9 cellular contexts compared by ENCODE assay signal in the genomic region with DNA sequence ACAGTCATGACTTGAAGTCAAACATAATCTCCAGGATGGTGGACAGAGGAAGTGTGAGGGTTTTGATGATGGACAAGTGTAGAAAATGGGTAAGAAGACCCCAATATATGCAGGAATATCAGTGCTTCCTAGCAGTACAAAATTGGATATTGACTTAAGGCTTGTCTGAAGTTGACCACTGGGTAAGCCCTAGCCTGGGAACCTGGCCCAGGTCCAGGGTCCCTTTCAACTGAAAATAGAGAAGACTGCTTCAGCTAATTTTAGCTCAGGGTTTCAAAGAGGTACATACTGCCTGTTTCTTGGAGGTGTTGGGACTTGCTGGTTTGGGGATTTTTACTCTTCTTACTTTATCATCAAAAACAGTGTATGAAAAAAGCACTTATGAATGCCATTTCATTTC. TPM values are rescaled to one million over a fixed set of nuclear protein-coding genes. Genes with fewer than 3 reads are reported as not detected.
DNase-seq lines count a peak whose midpoint lies in the region; ATAC-seq and TF ChIP-seq lines count a peak whose summit lies in the region.
"Had no signal": no experiment of that assay in that cellular context is flagged by ENCODE, and none has a peak within 500 bp of the region (broad histone marks: within the 10 kb centered on the region; RNA-seq: fewer than 3 reads in every experiment).

No MANE protein-coding gene starts in this region.

- TF ChIP-seq POLR2A in esophagus muscularis mucosa (IDR thresholded peaks at IDR 0.05; ENCODE audit: low read depth) = no peak
- TF ChIP-seq POLR2A in transverse colon (IDR thresholded peaks at IDR 0.05) = no peak

- H3K27me3 Mint-ChIP-seq in activated naive CD4-positive, alpha-beta T cell treated with anti-CD3 and anti-CD28 coated beads, Interleukin-2, amount 10 ng/mL, durations not matched to agents 7 days and 5 days = peaks cover 3% of the 10 kb centered on the region

- peak overlapping the region; percentile 50 for H3K27ac Mint-ChIP-seq in activated naive CD4-positive, alpha-beta T cell treated with anti-CD3 and anti-CD28 coated beads, Interleukin-2, amount 10 ng/mL, durations not matched to agents 7 days and 5 days

- peak overlapping the region in 1 of 4 donors; percentile 4 for H3K4me3 ChIP-seq in esophagus muscularis mucosa
- H3K4me3 ChIP-seq in transverse colon = no peak overlapping the region
- H3K4me3 ChIP-seq in upper lobe of right lung = no peak overlapping the region
- H3K4me3 ChIP-seq: mucosa of descending colon had no signal

- H3K36me3 ChIP-seq in esophagus muscularis mucosa (peaks cover 0 to 2% (median 0%) of the 10 kb centered on the region in 4 donors), transverse colon (no peaks in the 10 kb centered on the region), upper lobe of right lung (peaks cover 3% of the 10 kb centered on the region)

- H3K27ac ChIP-seq in esophagus muscularis mucosa (replicated peaks in 1 of 4) = peak overlapping the region; percentile 94 to 100 (median 100)
- peak overlapping the region; percentile 36 to 61 (median 46) for H3K27ac ChIP-seq in transverse colon
- no peak overlapping the region for H3K27ac ChIP-seq in upper lobe of right lung

- no peak for TF ChIP-seq CTCF in esophagus muscularis mucosa (IDR thresholded peaks at IDR 0.05)
- no peak for TF ChIP-seq CTCF in transverse colon (IDR thresholded peaks at IDR 0.05)
- no peak for TF ChIP-seq CTCF in upper lobe of right lung (IDR thresholded peaks at IDR 0.05)

- no peaks in the 10 kb centered on the region for H3K27me3 ChIP-seq in esophagus muscularis mucosa
- H3K27me3 ChIP-seq in transverse colon = no peaks in the 10 kb centered on the region
- H3K27me3 ChIP-seq in upper lobe of right lung = no peaks in the 10 kb centered on the region

- ATAC-seq in upper lobe of right lung (no peak), GM19023 (IDR thresholded peaks at IDR 0.05; ENCODE audit: unreplicated experiment) (no peak)
- ATAC-seq: mucosa of descending colon had no signal

- peaks cover 33% of the 10 kb centered on the region for H3K4me1 Mint-ChIP-seq in activated naive CD4-positive, alpha-beta T cell treated with anti-CD3 and anti-CD28 coated beads, Interleukin-2, amount 10 ng/mL, durations not matched to agents 7 days and 5 days

- no peak for DNase-seq in activated naive CD4-positive, alpha-beta T cell treated with anti-CD3 and anti-CD28 coated beads, Interleukin-2, amount 10 ng/mL, durations not matched to agents 7 days and 5 days
- DNase-seq in activated naive CD4-positive, alpha-beta T cell treated with anti-CD3 and anti-CD28 coated beads, Interleukin-2, amount 50 U/mL, for 16 hours = no peak
- peak; percentile 53 for DNase-seq in HuH-7 (ENCODE audit: low spot score)
- DNase-seq in esophagus muscularis mucosa (ENCODE audit: extremely low spot score) = no peak
- DNase-seq in transverse colon = peak; percentile 56
- no peak for DNase-seq in GM03348 (ENCODE audit: low spot score)
- DNase-seq in upper lobe of right lung = no peak

- H3K4me1 ChIP-seq in esophagus muscularis mucosa (peaks cover 81 to 86% (median 85%) of the 10 kb centered on the region in 4 donors), transverse colon (peaks cover 8 to 79% (median 46%) of the 10 kb centered on the region in 4 donors), upper lobe of right lung (peaks cover 63% of the 10 kb centered on the region)

- peak overlapping the region; percentile 56 for H3K4me3 Mint-ChIP-seq in activated naive CD4-positive, alpha-beta T cell treated with anti-CD3 and anti-CD28 coated beads, Interleukin-2, amount 10 ng/mL, durations not matched to agents 7 days and 5 days

- intact Hi-C loops in esophagus muscularis mucosa (cut with DNase I) (no loop called here), transverse colon (cut with DNase I; ENCODE audit: low total_unique reads) (no loop called here), upper lobe of right lung (cut with DNase I) (no loop called here)

- no peaks in the 10 kb centered on the region for H3K9me3 Mint-ChIP-seq in activated naive CD4-positive, alpha-beta T cell treated with anti-CD3 and anti-CD28 coated beads, Interleukin-2, amount 10 ng/mL, durations not matched to agents 7 days and 5 days

- peaks cover 2% of the 10 kb centered on the region for H3K36me3 Mint-ChIP-seq in activated naive CD4-positive, alpha-beta T cell treated with anti-CD3 and anti-CD28 coated beads, Interleukin-2, amount 10 ng/mL, durations not matched to agents 7 days and 5 days

- in situ Hi-C loops in transverse colon (cut with MboI; ENCODE audit: low pct_ligation_motif_present in 1 of 4, low pct_unique_long_range_greater_than_20kb in 1 of 4, low sequenced_read_pairs in 3 of 4) = no loop called here

- H3K9me3 ChIP-seq in esophagus muscularis mucosa (no peaks in the 10 kb centered on the region), transverse colon (no peaks in the 10 kb centered on the region), upper lobe of right lung (no peaks in the 10 kb centered on the region)
- H3K9me3 ChIP-seq: mucosa of descending colon had no signal

- CTCF ChIA-PET in activated naive CD4-positive, alpha-beta T cell treated with anti-CD3 and anti-CD28 coated beads, Interleukin-2, amount 10 ng/mL, durations not matched to agents 7 days and 5 days (lab: Charles Lee) = interaction anchor here (1.5 kb wide), 1 partner anchor 61 kb away, joined by 3 read pairs; no protein-coding TSS in a partner anchor

- no peak for TF ChIP-seq EP300 in esophagus muscularis mucosa (IDR thresholded peaks at IDR 0.05)
- no peak for TF ChIP-seq EP300 in transverse colon (IDR thresholded peaks at IDR 0.05; ENCODE audit: low read depth)

RNA-seq across cellular contexts. Expression of a gene that starts 4.7 kb away (rescaled TPM):
- total RNA-seq in esophagus muscularis mucosa (10 to 100 TPM; 34.4 to 42.4 (median 38.0) TPM), transverse colon (10 to 100 TPM; 21.9 to 34.8 (median 26.9) TPM), upper lobe of right lung (62.1 TPM)

RNA-seq across cellular contexts. Expression of a gene that starts 32.9 kb away (rescaled TPM):
- 1,000 to 10,000 TPM; 1,759 to 2,538 (median 2,309) TPM for total RNA-seq in esophagus muscularis mucosa
- 1,000 to 10,000 TPM in 2 of 4 donors, 100 to 1,000 TPM in 2; 443 to 1,500 (median 1,074) TPM for total RNA-seq in transverse colon
- total RNA-seq in upper lobe of right lung = 1,404 TPM

RNA-seq across cellular contexts. Expression of a gene that starts 33.0 kb away (rescaled TPM):
- 10 to 100 TPM; 23.4 to 29.4 (median 26.8) TPM for total RNA-seq in esophagus muscularis mucosa
- 10 to 100 TPM in 2 of 4 donors, 1 to 10 TPM in 2; 3.2 to 13.8 (median 8.9) TPM for total RNA-seq in transverse colon
- 8.4 TPM for total RNA-seq in upper lobe of right lung

Comparison
In these comparisons a context has a peak if more than half of its experiments do, and no peak if none do; other contexts are left out.
1. DNase-seq: peak in HuH-7 (single experiment) and transverse colon (single experiment); none in activated naive CD4-positive, alpha-beta T cell treated with anti-CD3 and anti-CD28 coated beads, Interleukin-2, amount 10 ng/mL, durations not matched to agents 7 days and 5 days (single experiment), activated naive CD4-positive, alpha-beta T cell treated with anti-CD3 and anti-CD28 coated beads, Interleukin-2, amount 50 U/mL, for 16 hours (single experiment), esophagus muscularis mucosa (single experiment), GM03348 (single experiment) and upper lobe of right lung (single experiment).